In the genomic region with DNA sequence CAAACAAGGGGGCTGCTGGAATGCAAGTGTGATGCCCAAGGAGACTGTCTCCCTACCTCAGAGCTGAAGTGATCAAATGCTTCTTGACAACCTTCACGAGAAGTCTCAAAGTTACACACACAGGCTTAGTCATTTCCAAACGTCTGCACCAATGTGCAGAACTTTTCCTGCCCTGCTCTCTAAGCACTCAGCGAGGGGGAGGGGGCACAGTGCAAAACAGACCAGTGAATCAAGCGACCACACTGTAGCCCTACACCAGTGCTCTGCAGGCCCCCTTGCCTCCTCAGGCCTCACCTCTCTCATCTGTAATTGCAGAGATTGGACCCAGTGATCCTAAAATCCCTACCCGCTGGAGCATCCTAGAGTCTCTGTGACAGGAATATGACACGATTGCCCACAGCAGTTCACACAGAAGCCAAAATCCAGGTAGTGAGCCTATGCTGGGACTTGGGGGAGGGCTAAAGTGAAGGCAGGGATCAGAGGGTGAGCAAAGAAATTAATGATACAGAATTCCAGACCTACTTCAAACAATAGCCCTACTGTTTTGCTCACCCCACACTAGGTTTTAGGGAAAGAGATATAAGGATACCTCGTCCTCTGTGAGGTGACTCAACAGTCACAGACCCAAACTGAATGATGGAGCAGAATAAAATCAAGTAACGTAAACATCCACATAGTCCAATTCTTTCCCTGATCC, we compare ENCODE assay signal across 9 cellular contexts. TPM values are rescaled to one million over a fixed set of nuclear protein-coding genes. Genes with fewer than 3 reads are reported as not detected.
DNase-seq lines count a peak whose midpoint lies in the region; ATAC-seq, FAIRE-seq and TF ChIP-seq lines count a peak whose summit lies in the region.
"Had no signal": no experiment of that assay in that cellular context is flagged by ENCODE, and none has a peak within 500 bp of the region (broad histone marks: within the 10 kb centered on the region; RNA-seq: fewer than 3 reads in every experiment).

No MANE protein-coding gene starts in this region.

- peaks cover 59% of the 10 kb centered on the region for H3K4me1 Mint-ChIP-seq in activated CD4-positive, alpha-beta T cell treated with anti-CD3 and anti-CD28 coated beads, Interleukin-2, amount 10 ng/mL, durations not matched to agents 24 days and 14 days

- TF ChIP-seq CTCF in fibroblast of pulmonary artery (IDR thresholded peaks at IDR 0.05; ENCODE audit: low read length, missing control alignments) (no peak), gastrocnemius medialis (IDR thresholded peaks at IDR 0.05 in 4 of 5, conservative IDR thresholded peaks at IDR 0.05 in 1 of 5) (no peak), BE2C (IDR thresholded peaks at IDR 0.05; ENCODE audit: low read depth, low read length) (no peak)

- H3K9me3 ChIP-seq in gastrocnemius medialis (no peaks in the 10 kb centered on the region), BE2C (no peaks in the 10 kb centered on the region)
- H3K9me3 ChIP-seq: adrenal gland had no signal

- H3K27ac ChIP-seq in gastrocnemius medialis, result no peak overlapping the region
- H3K27ac ChIP-seq: adrenal gland had no signal

- H3K27me3 ChIP-seq in gastrocnemius medialis (no peaks in the 10 kb centered on the region), BE2C (no peaks in the 10 kb centered on the region)
- H3K27me3 ChIP-seq: adrenal gland had no signal

- H3K4me3 ChIP-seq in fibroblast of pulmonary artery (replicated peaks; ENCODE audit: low read depth, low read length), result no peak overlapping the region
- peak overlapping the region in 1 of 4 donors; percentile 6 for H3K4me3 ChIP-seq in gastrocnemius medialis
- H3K4me3 ChIP-seq in BE2C (ENCODE audit: low read depth, low read length), result no peak overlapping the region
- H3K4me3 ChIP-seq: adrenal gland had no signal

- ATAC-seq in gastrocnemius medialis, result no peak

- intact Hi-C loops in activated CD4-positive, alpha-beta T cell treated with anti-CD3 and anti-CD28 coated beads, Interleukin-2, amount 10 ng/mL, durations not matched to agents 24 days and 14 days (cut with micrococcal nuclease), result loop anchor here (1.0 to 2.0 kb wide), 2 partner anchors 7 to 14 kb away; no protein-coding TSS in a partner anchor
- intact Hi-C loops in gastrocnemius medialis (cut with DNase I; ENCODE audit: low total_unique reads) (no loop called here), posterior vena cava (cut with DNase I) (no loop called here)

- no peaks in the 10 kb centered on the region for H3K36me3 ChIP-seq in gastrocnemius medialis
- H3K36me3 ChIP-seq in BE2C, result no peaks in the 10 kb centered on the region
- H3K36me3 ChIP-seq: adrenal gland had no signal

- TF ChIP-seq POLR2A in H54 (IDR thresholded peaks at IDR 0.05; ENCODE audit: low read depth, low read length) (no peak), gastrocnemius medialis (IDR thresholded peaks at IDR 0.05) (no peak)

- H3K36me3 Mint-ChIP-seq in activated CD4-positive, alpha-beta T cell treated with anti-CD3 and anti-CD28 coated beads, Interleukin-2, amount 10 ng/mL, durations not matched to agents 24 days and 14 days (ENCODE audit: low read depth), result peaks cover 27% of the 10 kb centered on the region

- in situ Hi-C loops in gastrocnemius medialis (cut with MboI; ENCODE audit: low sequenced_read_pairs in 4 of 4), result no loop called here

- H3K4me1 ChIP-seq in gastrocnemius medialis (peaks cover 44 to 46% of the 10 kb centered on the region in 2 donors), BE2C (no peaks in the 10 kb centered on the region; the same call in 1 of the 2 replicates)

- peak overlapping the region; percentile 86 for H3K4me3 Mint-ChIP-seq in activated CD4-positive, alpha-beta T cell treated with anti-CD3 and anti-CD28 coated beads, Interleukin-2, amount 10 ng/mL, durations not matched to agents 24 days and 14 days

- FAIRE-seq in H54 (lab: Jason Lieb, UNC) (peak; percentile 79), frontal cortex (lab: Jason Lieb, UNC) (no peak)

- DNase-seq in H54 (ENCODE audit: insufficient read length, low spot score) (no peak), fibroblast of pulmonary artery (ENCODE audit: low read depth) (peak; percentile 41), gastrocnemius medialis (no peak), frontal cortex (ENCODE audit: low spot score in 2 of 2) (no peak), BE2C (no peak), posterior vena cava (ENCODE audit: low spot score) (no peak)
- peak; percentile 85 for DNase-seq in activated CD4-positive, alpha-beta T cell treated with anti-CD3 and anti-CD28 coated beads, Interleukin-2, amount 10 ng/mL, durations not matched to agents 24 days and 14 days
- DNase-seq in stimulated activated CD8-positive, alpha-beta memory T cell treated with anti-CD3 and anti-CD28 coated beads, Interleukin-4, amount 100 ng/mL, for 48 hours, result peak; percentile 76

- H3K27ac Mint-ChIP-seq in activated CD4-positive, alpha-beta T cell treated with anti-CD3 and anti-CD28 coated beads, Interleukin-2, amount 10 ng/mL, durations not matched to agents 24 days and 14 days, result peak overlapping the region; percentile 94

- H3K9me3 Mint-ChIP-seq in activated CD4-positive, alpha-beta T cell treated with anti-CD3 and anti-CD28 coated beads, Interleukin-2, amount 10 ng/mL, durations not matched to agents 24 days and 14 days, result peaks cover 4% of the 10 kb centered on the region

- H3K27me3 Mint-ChIP-seq in activated CD4-positive, alpha-beta T cell treated with anti-CD3 and anti-CD28 coated beads, Interleukin-2, amount 10 ng/mL, durations not matched to agents 24 days and 14 days, result no peaks in the 10 kb centered on the region

RNA-seq across cellular contexts. Expression of gene ATXN1, which starts 56.4 kb away (rescaled TPM):
- total RNA-seq in activated CD4-positive, alpha-beta T cell treated with anti-CD3 and anti-CD28 coated beads, Interleukin-2, amount 10 ng/mL, durations not matched to agents 24 days and 14 days, result 62.4 and 70.0 TPM in 2 replicates
- 10 to 100 TPM; 21.8 to 42.9 (median 33.1) TPM for total RNA-seq in gastrocnemius medialis
- total RNA-seq in frontal cortex, result 52.2 TPM
- 2.3 TPM for polyA plus RNA-seq in BE2C (2012; ENCODE audit: insufficient read depth, insufficient read length, low read depth)
- 10 to 100 TPM; 63.1 to 72.2 TPM for total RNA-seq in posterior vena cava

Comparison
In these comparisons a context has a peak if more than half of its experiments do, and no peak if none do; other contexts are left out.
1. DNase-seq: peak in activated CD4-positive, alpha-beta T cell treated with anti-CD3 and anti-CD28 coated beads, Interleukin-2, amount 10 ng/mL, durations not matched to agents 24 days and 14 days (single experiment), fibroblast of pulmonary artery (single experiment) and stimulated activated CD8-positive, alpha-beta memory T cell treated with anti-CD3 and anti-CD28 coated beads, Interleukin-4, amount 100 ng/mL, for 48 hours (single experiment); none in H54 (single experiment), gastrocnemius medialis (0 of 2), frontal cortex (0 of 2), BE2C (single experiment) and posterior vena cava (single experiment).